In genomic region chr15:61621146-61621545, GRCh38 we compare ENCODE assay signal across 8 cellular contexts.
A peak's percentile ranks its signal among the peaks of the same experiment; 100 is the strongest.
DNase-seq lines count a peak whose midpoint lies in the region; ATAC-seq and TF ChIP-seq lines count a peak whose summit lies in the region.

No MANE protein-coding gene starts in this region.

- H3K27ac ChIP-seq in foreskin keratinocyte: no peak overlapping the region

- peaks cover 6% of the 10 kb centered on the region for H3K27me3 ChIP-seq in foreskin keratinocyte

- no peaks in the 10 kb centered on the region for H3K4me1 ChIP-seq in foreskin keratinocyte

- DNase-seq in COR-L47 (lab: John Stamatoyannopoulos, UW) (peak; percentile 48), HPDE6-E6E7 (ENCODE audit: extremely low spot score) (peak; percentile 16), RPMI7951 (ENCODE audit: low read depth) (peak; percentile 16), foreskin keratinocyte (peak in 1 of 2 donors; percentile 11), stromal cell of bone marrow (ENCODE audit: low read depth) (peak; percentile 1), amniotic stem cell (lab: John Stamatoyannopoulos, UW) (no peak)

- ATAC-seq in foreskin keratinocyte: peak; percentile 53
- ATAC-seq in HG03457 (IDR thresholded peaks at IDR 0.05; ENCODE audit: unreplicated experiment): no peak
- no peak for ATAC-seq in HG03521 (IDR thresholded peaks at IDR 0.05; ENCODE audit: unreplicated experiment)

- peak; percentile 69 for TF ChIP-seq CTCF in foreskin keratinocyte (conservative IDR thresholded peaks at IDR 0.05)
